ENCODE assay signal across 8 cellular contexts in the genomic region with DNA sequence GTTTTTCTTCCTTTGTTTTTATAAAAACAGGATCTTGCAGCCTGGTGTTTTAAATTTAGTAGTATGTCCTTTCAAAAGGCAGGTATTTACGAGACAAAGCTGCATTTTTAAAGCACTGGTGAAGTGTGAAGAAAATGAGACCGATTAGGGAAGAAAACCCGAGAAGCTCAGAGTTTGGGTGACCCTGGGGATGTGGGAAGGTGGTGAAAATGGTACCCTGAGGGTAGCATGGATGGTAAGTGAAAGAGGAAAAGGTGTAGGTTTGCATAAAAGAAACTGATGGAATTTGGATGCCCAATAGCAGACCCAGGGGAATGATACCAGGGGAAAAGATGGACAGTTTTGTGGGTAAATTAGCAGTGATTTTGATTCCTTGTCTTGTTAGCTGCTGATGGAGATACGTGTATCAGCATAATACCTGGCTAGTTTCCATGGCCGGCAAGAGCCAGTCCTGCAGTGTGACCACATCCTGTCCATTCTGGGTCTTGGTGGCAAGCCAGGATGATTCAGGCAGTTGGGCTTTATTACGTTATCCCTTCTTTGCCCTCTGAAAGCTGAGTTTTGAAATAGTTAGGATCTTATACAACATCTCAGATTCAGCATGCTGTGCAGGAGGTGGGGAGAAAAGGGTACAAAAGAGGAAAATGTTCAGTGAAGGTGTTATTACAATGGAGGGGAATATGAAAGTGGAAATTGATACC. TPM values are rescaled to one million over a fixed set of nuclear protein-coding genes. Genes with fewer than 3 reads are reported as not detected.
DNase-seq lines count a peak whose midpoint lies in the region; ATAC-seq and TF ChIP-seq lines count a peak whose summit lies in the region.

No MANE protein-coding gene starts in this region.

- 0 out of 2 replicates have a peak, but pooled peaks cover 6% of the 10 kb centered on the region for H4K20me1 ChIP-seq in MM.1S (ENCODE audit: insufficient read depth, low read length)

- no peak overlapping the region for H3K4me3 Mint-ChIP-seq in activated CD8-positive, alpha-beta T cell treated with anti-CD3 and anti-CD28 coated beads for 36 hours
- H3K4me3 Mint-ChIP-seq in activated T-cell treated with anti-CD3 and anti-CD28 coated beads, Interleukin-2, amount 50 U/mL, for 4 hours, result no peak overlapping the region

- H3K9ac ChIP-seq in skeletal muscle satellite cell (ENCODE audit: low read depth, low read length), result peak overlapping the region; percentile 63
- no peak overlapping the region for H3K9ac ChIP-seq in MM.1S (ENCODE audit: low read length)

- H3K9me3 ChIP-seq in skeletal muscle satellite cell (replicated peaks; ENCODE audit: low read length) (no peaks in the 10 kb centered on the region), MM.1S (replicated peaks; ENCODE audit: insufficient read depth, low read length) (no peaks in the 10 kb centered on the region)

- H3K27me3 ChIP-seq in skeletal muscle satellite cell (ENCODE audit: control insufficient read depth, insufficient read depth, low read length) (no peaks in the 10 kb centered on the region), MM.1S (replicated peaks; ENCODE audit: insufficient read depth, low read length) (no peaks in the 10 kb centered on the region)

- no peaks in the 10 kb centered on the region for H3K9me3 Mint-ChIP-seq in activated CD8-positive, alpha-beta T cell treated with anti-CD3 and anti-CD28 coated beads for 36 hours
- H3K9me3 Mint-ChIP-seq in activated T-cell treated with anti-CD3 and anti-CD28 coated beads, Interleukin-2, amount 50 U/mL, for 4 hours, result no peaks in the 10 kb centered on the region

- peaks cover 14% of the 10 kb centered on the region for H3K36me3 ChIP-seq in skeletal muscle satellite cell (ENCODE audit: insufficient read depth, low read length)
- no peaks in the 10 kb centered on the region for H3K36me3 ChIP-seq in MM.1S (replicated peaks; ENCODE audit: insufficient read depth, low read length)

- TF ChIP-seq CTCF in MM.1S (IDR thresholded peaks at IDR 0.05; ENCODE audit: low read length), result no peak
- no peak for TF ChIP-seq CTCF in activated CD8-positive, alpha-beta T cell treated with anti-CD3 and anti-CD28 coated beads for 36 hours (IDR thresholded peaks at IDR 0.05)

- H3K79me2 ChIP-seq in MM.1S (ENCODE audit: low read length), result peaks cover 21% of the 10 kb centered on the region

- H3K27ac ChIP-seq in MM.1S (ENCODE audit: low read length), result no peak overlapping the region

- H3K4me1 ChIP-seq in skeletal muscle satellite cell (ENCODE audit: control insufficient read depth, insufficient read depth, low read length) (peaks cover 33% of the 10 kb centered on the region), MM.1S (ENCODE audit: low read length) (peaks cover 20% of the 10 kb centered on the region)

- peak overlapping the region; percentile 3 for H3K4me3 ChIP-seq in skeletal muscle satellite cell (ENCODE audit: low read length)
- H3K4me3 ChIP-seq in MM.1S (ENCODE audit: low read length), result no peak overlapping the region

- no peaks in the 10 kb centered on the region for H3K27me3 Mint-ChIP-seq in activated CD8-positive, alpha-beta T cell treated with anti-CD3 and anti-CD28 coated beads for 36 hours
- no peaks in the 10 kb centered on the region for H3K27me3 Mint-ChIP-seq in activated T-cell treated with anti-CD3 and anti-CD28 coated beads, Interleukin-2, amount 50 U/mL, for 4 hours (ENCODE audit: low read depth)

- peaks cover 8% of the 10 kb centered on the region for H3K4me1 Mint-ChIP-seq in activated CD8-positive, alpha-beta T cell treated with anti-CD3 and anti-CD28 coated beads for 36 hours (ENCODE audit: low read depth)
- peaks cover 9% of the 10 kb centered on the region for H3K4me1 Mint-ChIP-seq in activated T-cell treated with anti-CD3 and anti-CD28 coated beads, Interleukin-2, amount 50 U/mL, for 4 hours (ENCODE audit: low read depth)

- H3K4me2 ChIP-seq in skeletal muscle satellite cell (ENCODE audit: low read length) (peak overlapping the region; percentile 57), MM.1S (ENCODE audit: low read depth, low read length) (no peak overlapping the region)

- H3F3A ChIP-seq in MM.1S (ENCODE audit: insufficient read depth, low read length), result no peaks in the 10 kb centered on the region

- POLR2A ChIA-PET in activated CD8-positive, alpha-beta T cell treated with anti-CD3 and anti-CD28 coated beads for 36 hours (lab: Charles Lee), result no interaction called here

- CTCF ChIA-PET in activated CD8-positive, alpha-beta T cell treated with anti-CD3 and anti-CD28 coated beads for 36 hours (lab: Charles Lee), result interaction anchor here (1.2 to 1.3 kb wide), 2 partner anchors 8 to 19 kb away, joined by 3 to 4 read pairs; no protein-coding TSS in a partner anchor

- H3K36me3 Mint-ChIP-seq in activated CD8-positive, alpha-beta T cell treated with anti-CD3 and anti-CD28 coated beads for 36 hours (ENCODE audit: low read depth), result peaks cover 7% of the 10 kb centered on the region
- H3K36me3 Mint-ChIP-seq in activated T-cell treated with anti-CD3 and anti-CD28 coated beads, Interleukin-2, amount 50 U/mL, for 4 hours (ENCODE audit: insufficient read depth), result peaks cover 10% of the 10 kb centered on the region

- no peaks in the 10 kb centered on the region for H3K9me2 ChIP-seq in MM.1S (replicated peaks; ENCODE audit: insufficient read depth, low read length)

- ATAC-seq in HG02885 (IDR thresholded peaks at IDR 0.05; ENCODE audit: poor library complexity, unreplicated experiment), result peak; percentile 41
- ATAC-seq in activated CD8-positive, alpha-beta T cell treated with anti-CD3 and anti-CD28 coated beads for 36 hours, result no peak
- no peak for ATAC-seq in activated T-cell treated with anti-CD3 and anti-CD28 coated beads, Interleukin-2, amount 50 U/mL, for 4 hours

- intact Hi-C loops in activated CD8-positive, alpha-beta T cell treated with anti-CD3 and anti-CD28 coated beads for 36 hours (cut with micrococcal nuclease), result no loop called here

- no peak overlapping the region for H2AFZ ChIP-seq in MM.1S (ENCODE audit: low read length)

- in situ Hi-C loops in ACHN (cut with HindIII; ENCODE audit: low pct_ligation_motif_present, low pct_unique_long_range_greater_than_20kb, low sequenced_read_pairs), result no loop called here

- DNase-seq in ACHN (peak; percentile 100), T1000 (lab: John Stamatoyannopoulos, UW) (peak; percentile 86), glomerular endothelial cell (ENCODE audit: extremely low read depth, low read depth, low spot score) (peak; percentile 76), MM.1S (no peak)
- no peak for DNase-seq in activated CD8-positive, alpha-beta T cell treated with anti-CD3 and anti-CD28 coated beads for 36 hours
- DNase-seq in activated T-cell treated with anti-CD3 and anti-CD28 coated beads, Interleukin-2, amount 50 U/mL, for 4 hours, result no peak

- no peak overlapping the region for H3K27ac Mint-ChIP-seq in activated CD8-positive, alpha-beta T cell treated with anti-CD3 and anti-CD28 coated beads for 36 hours

RNA-seq across cellular contexts. Expression of a gene that starts 8.9 kb away (rescaled TPM):
- 15.1 and 33.0 TPM in 2 replicates for total RNA-seq in glomerular endothelial cell
- total RNA-seq in skeletal muscle satellite cell (2012; rRNA removed), result 14.7 and 15.5 TPM in 2 replicates
- total RNA-seq in activated CD8-positive, alpha-beta T cell treated with anti-CD3 and anti-CD28 coated beads for 36 hours, result 10 to 100 TPM; 12.5 to 13.2 TPM
- total RNA-seq in activated T-cell treated with anti-CD3 and anti-CD28 coated beads, Interleukin-2, amount 50 U/mL, for 4 hours, result 10 to 100 TPM; 17.9 to 19.5 (median 18.9) TPM

Comparison
In these comparisons a context has a peak if more than half of its experiments do, and no peak if none do; other contexts are left out.
1. DNase-seq: peak in ACHN (single experiment), T1000 (single experiment) and glomerular endothelial cell (single experiment); none in MM.1S (single experiment), activated CD8-positive, alpha-beta T cell treated with anti-CD3 and anti-CD28 coated beads for 36 hours (single experiment) and activated T-cell treated with anti-CD3 and anti-CD28 coated beads, Interleukin-2, amount 50 U/mL, for 4 hours (single experiment).